In the genomic region with DNA sequence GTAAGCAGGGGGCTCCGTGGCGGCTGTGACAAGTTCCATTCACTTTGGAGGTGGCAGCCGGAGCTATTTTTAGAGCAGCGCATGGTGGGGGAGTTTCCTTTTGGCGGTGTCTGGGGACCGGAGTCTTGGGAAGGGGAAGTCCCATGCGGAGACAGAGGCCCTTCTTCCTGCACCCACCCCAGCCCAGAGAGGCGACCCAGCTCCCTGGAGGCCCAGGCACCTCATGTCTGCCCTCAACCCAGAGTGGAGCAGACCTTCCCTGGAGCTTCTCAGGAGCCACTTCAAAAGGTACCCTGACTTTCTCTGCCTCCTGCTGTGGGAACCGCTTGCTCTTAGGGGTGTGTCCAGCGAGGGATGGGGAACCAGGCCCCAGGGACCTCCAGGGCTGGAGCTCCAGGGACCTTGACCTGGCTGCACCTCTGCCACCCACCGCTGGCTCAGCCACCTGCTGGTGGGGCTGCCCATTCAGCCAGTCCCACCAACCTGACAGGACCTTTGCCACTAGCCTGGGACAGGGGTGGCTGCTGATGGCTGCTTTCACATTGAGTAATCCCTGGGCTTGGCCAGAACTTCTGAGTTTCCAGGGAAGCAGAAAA, we compare ENCODE assay signal across 8 cellular contexts. TPM values are rescaled to one million over a fixed set of nuclear protein-coding genes. Genes with fewer than 3 reads are reported as not detected.
DNase-seq lines count a peak whose midpoint lies in the region; FAIRE-seq and TF ChIP-seq lines count a peak whose summit lies in the region.

No MANE protein-coding gene starts in this region.

- TF ChIP-seq POLR2A in GM12891 (IDR thresholded peaks at IDR 0.05; ENCODE audit: low read depth, low read length): no peak

- no peaks in the 10 kb centered on the region for H3K79me2 ChIP-seq in H9 (ENCODE audit: insufficient read depth, low read length)

- no peaks in the 10 kb centered on the region for H3K23me2 ChIP-seq in H9 (ENCODE audit: insufficient read length, low read depth, low read length, poor library complexity, severe bottlenecking)

- H3K4me1 ChIP-seq in H9 (ENCODE audit: insufficient read depth, low read length): no peaks in the 10 kb centered on the region

- no peak overlapping the region for H4K5ac ChIP-seq in H9 (ENCODE audit: insufficient read length, low read depth, low read length)

- FAIRE-seq in GM12891 (lab: Jason Lieb, UNC): peak; percentile 51

- no peak overlapping the region for H2BK20ac ChIP-seq in H9 (ENCODE audit: low read depth, low read length, poor library complexity, severe bottlenecking)

- H3K27me3 ChIP-seq in H9 (ENCODE audit: insufficient read depth, low read length): no peaks in the 10 kb centered on the region

- H3K4me1 Mint-ChIP-seq in HFFc6 (ENCODE audit: low read depth) (peaks cover 81% of the 10 kb centered on the region), H9 (peaks cover 21 to 32% of the 10 kb centered on the region in 2 experiments)

- H3K4me3 ChIP-seq in epithelial cell of proximal tubule (ENCODE audit: low read depth, low read length): no peak overlapping the region

- TF ChIP-seq CTCF in HFFc6 (IDR thresholded peaks at IDR 0.05) (peak; percentile 34; the same call in 1 of the 2 replicates), epithelial cell of proximal tubule (conservative IDR thresholded peaks at IDR 0.05; ENCODE audit: low read depth, low read length) (peak; percentile 31), H9 (conservative IDR thresholded peaks at IDR 0.05) (no peak)

- no peaks in the 10 kb centered on the region for H4K20me1 ChIP-seq in H9 (ENCODE audit: control insufficient read depth, insufficient read depth, insufficient read length)

- no peak overlapping the region for H2BK15ac ChIP-seq in H9 (ENCODE audit: low read depth, low read length)

- H3K27ac Mint-ChIP-seq in HFFc6: peak overlapping the region; percentile 19; the same call in 1 of the 2 replicates
- H3K27ac Mint-ChIP-seq in H9: no peak overlapping the region

- H4K91ac ChIP-seq in H9 (ENCODE audit: insufficient read length, low read depth, low read length): no peak overlapping the region

- DNase-seq in GM12891 (ENCODE audit: insufficient read length, low spot score) (no peak), HFFc6 (no peak), RPMI7951 (ENCODE audit: low read depth) (peak; percentile 36), epithelial cell of proximal tubule (ENCODE audit: low read depth) (no peak), H9 (no peak), AML-193 (lab: John Stamatoyannopoulos, UW) (no peak), dedifferentiated amniotic fluid mesenchymal stem cell (ENCODE audit: extremely low spot score) (no peak)
- DNase-seq in stimulated activated CD4-positive, alpha-beta T cell treated with anti-CD3 and anti-CD28 coated beads, Interleukin-4, amount 100 ng/mL, for 4 hours: peak; percentile 10 to 25

- H3K4ac ChIP-seq in H9 (ENCODE audit: low read depth, low read length): no peak overlapping the region

- H3K4me3 Mint-ChIP-seq in HFFc6: no peak overlapping the region
- H3K4me3 Mint-ChIP-seq in H9: no peak overlapping the region

- H3K23ac ChIP-seq in H9 (ENCODE audit: insufficient read length, low read depth, low read length): no peak overlapping the region

- H3K27ac ChIP-seq in H9 (ENCODE audit: insufficient read length, low read depth, low read length): no peak overlapping the region

- H3K36me3 Mint-ChIP-seq in HFFc6 (ENCODE audit: low read depth) (peaks cover 5% of the 10 kb centered on the region; the same call in 1 of the 2 replicates), H9 (ENCODE audit: insufficient read depth in 1 of 3, low read depth in 3 of 3) (no peaks in the 10 kb centered on the region; a peak in 1 of 7 replicates)

- no peak overlapping the region for H3K4me2 ChIP-seq in H9 (ENCODE audit: insufficient read depth, insufficient read length, low read length)

- no peaks in the 10 kb centered on the region for H3K9me3 ChIP-seq in H9 (ENCODE audit: control insufficient read depth, low read depth, low read length)

- WGBS in H9 (ENCODE audit: extremely low coverage, insufficient read length, low lambda C conversion rate): no CpG with 5 or more reads among the region's 11 CpGs

- H3K14ac ChIP-seq in H9 (ENCODE audit: insufficient read depth, low read length): no peak overlapping the region

- H4K8ac ChIP-seq in H9 (replicated peaks; ENCODE audit: insufficient read length, low read depth, low read length): no peak overlapping the region

- no peak overlapping the region for H3K9ac ChIP-seq in H9 (ENCODE audit: extremely low read depth, insufficient read length, low read length)

- no peak overlapping the region for H2AK5ac ChIP-seq in H9 (ENCODE audit: insufficient read length, low read length)

- H3K18ac ChIP-seq in H9 (ENCODE audit: insufficient read length, low read depth, low read length): no peak overlapping the region

- no peaks in the 10 kb centered on the region for H3K9me3 Mint-ChIP-seq in HFFc6
- H3K9me3 Mint-ChIP-seq in H9: no peaks in the 10 kb centered on the region; a peak in 1 of 5 replicates

- H2BK5ac ChIP-seq in H9 (ENCODE audit: insufficient read length, low read length): no peak overlapping the region

- H3K27me3 Mint-ChIP-seq in HFFc6 (ENCODE audit: insufficient read depth): peaks cover 11% of the 10 kb centered on the region
- no peaks in the 10 kb centered on the region; the same call in 1 of the 2 replicates for H3K27me3 Mint-ChIP-seq in H9 (ENCODE audit: low read depth)

- H3T11ph ChIP-seq in H9 (ENCODE audit: low read length): no peak overlapping the region

- no peak overlapping the region for H2BK12ac ChIP-seq in H9 (ENCODE audit: insufficient read length, low read depth, low read length)

- H2AFZ ChIP-seq in H9 (ENCODE audit: low read length): no peak overlapping the region

- no peaks in the 10 kb centered on the region for H3K79me1 ChIP-seq in H9 (ENCODE audit: insufficient read depth, low read depth, low read length, poor library complexity, severe bottlenecking)

- H2BK120ac ChIP-seq in H9 (ENCODE audit: low read depth, low read length, poor library complexity, severe bottlenecking): no peak overlapping the region

- H3K56ac ChIP-seq in H9 (ENCODE audit: insufficient read length, low read depth, low read length): no peak overlapping the region

TF ChIP-seq in GM12891, 5 proteins besides CTCF, POLR2A, EP300 and RAD21:
- TF ChIP-seq TAF1 (IDR thresholded peaks at IDR 0.05; ENCODE audit: low read depth, low read length) (no peak), SPI1 (IDR thresholded peaks at IDR 0.05; ENCODE audit: low read depth, low read length) (peak; percentile 15; the same call in 1 of the 2 replicates), POLR2AphosphoS5 (IDR thresholded peaks at IDR 0.05; ENCODE audit: low read depth, low read length) (no peak), PAX5 (IDR thresholded peaks at IDR 0.05; ENCODE audit: insufficient read depth, low read length, severe bottlenecking) (no peak), POU2F2 (IDR thresholded peaks at IDR 0.05; ENCODE audit: low read depth, low read length) (peak; percentile 10; the same call in 1 of the 2 replicates)

RNA-seq across cellular contexts. Expression of a gene that starts 34.1 kb away (rescaled TPM):
- polyA plus RNA-seq in GM12891 (2012; ENCODE audit: low read depth, missing spikeins): 117 TPM
- 10 to 100 TPM; 66.5 to 81.1 (median 71.4) TPM for total RNA-seq in HFFc6 (2021; fragmentation: NEBNext Ultra II Directional; extraction: Animal tissue kit (Norgen Biotek cat#: 25700))
- total RNA-seq in RPMI7951 (2014; rRNA removed; shearing (Covaris generic)): 23.9 and 27.5 TPM in 2 replicates
- total RNA-seq in epithelial cell of proximal tubule (23.5 and 38.0 TPM in 2 replicates), H9 (2021) (13.7 and 14.3 TPM in 2 replicates)

Comparison
In these comparisons a context has a peak if more than half of its experiments do, and no peak if none do; other contexts are left out.
1. DNase-seq: peak in RPMI7951 (single experiment) and stimulated activated CD4-positive, alpha-beta T cell treated with anti-CD3 and anti-CD28 coated beads, Interleukin-4, amount 100 ng/mL, for 4 hours (2 of 2); none in GM12891 (single experiment), HFFc6 (single experiment), epithelial cell of proximal tubule (single experiment), H9 (single experiment), AML-193 (0 of 2) and dedifferentiated amniotic fluid mesenchymal stem cell (single experiment).